In genomic region chr11:69509381-69509780, GRCh38 we compare ENCODE assay signal across 26 cellular contexts. TPM values are rescaled to one million over a fixed set of nuclear protein-coding genes. Genes with fewer than 3 reads are reported as not detected.
"Had no signal": no experiment of that assay in that cellular context is flagged by ENCODE, and none has a peak within 500 bp of the region (broad histone marks: within the 10 kb centered on the region; RNA-seq: fewer than 3 reads in every experiment).

No MANE protein-coding gene starts in this region.

- FAIRE-seq: astrocyte, frontal cortex had no signal

- H3K27ac ChIP-seq: colonic mucosa, esophagus muscularis mucosa, SK-N-MC had no signal

- H3K4me3 Mint-ChIP-seq: activated CD4-positive, alpha-beta T cell treated with anti-CD3 and anti-CD28 coated beads, Interleukin-2, amount 10 ng/mL, durations not matched to agents 24 days and 14 days; activated naive CD8-positive, alpha-beta T cell treated with anti-CD3 and anti-CD28 coated beads for 36 hours; activated T-cell treated with anti-CD3 and anti-CD28 coated beads, Interleukin-2, amount 50 U/mL, for 24 hours; central memory CD8-positive, alpha-beta T cell; nephron progenitor cell; stimulated activated naive B cell treated with anti-CD40 and anti-IgM and Interleukin-4, amounts not matched to agents 10 μg/mL and 1 μg/mL and 100 μg/mL, for 72 hours; type B pancreatic cell had no signal

- DNase-seq: activated CD4-positive, alpha-beta T cell treated with anti-CD3 and anti-CD28 coated beads, Interleukin-2, amount 10 ng/mL, durations not matched to agents 24 days and 14 days; activated CD8-positive, alpha-beta memory T cell treated with anti-CD3 and anti-CD28 coated beads for 24 hours; activated CD8-positive, alpha-beta memory T cell treated with anti-CD3 and anti-CD28 coated beads, Interleukin-2, amount 50 U/mL, for 4 hours; activated naive CD4-positive, alpha-beta T cell treated with Interleukin-2 at 50 U/mL for 16 hours; activated naive CD8-positive, alpha-beta T cell treated with anti-CD3 and anti-CD28 coated beads for 36 hours; activated T-cell treated with anti-CD3 and anti-CD28 coated beads, Interleukin-2, amount 50 U/mL, for 24 hours; colonic mucosa; hypothalamus; islet precursor cell; nephron progenitor cell; nucleus accumbens; stimulated activated CD4-positive, alpha-beta T cell treated with anti-CD3 and anti-CD28 coated beads, Interleukin-2, amount 100 ng/mL, for 48 hours; stimulated activated CD8-positive, alpha-beta memory T cell treated with anti-CD3 and anti-CD28 coated beads, Interleukin-4, amount 100 ng/mL, for 48 hours; stimulated activated naive B cell treated with anti-CD40 and anti-IgM and Interleukin-4, amounts not matched to agents 10 μg/mL and 1 μg/mL and 100 μg/mL, for 72 hours had no signal

- H3K36me3 Mint-ChIP-seq: activated naive CD8-positive, alpha-beta T cell treated with anti-CD3 and anti-CD28 coated beads for 36 hours; type B pancreatic cell had no signal

- H3K4me1 Mint-ChIP-seq: central memory CD8-positive, alpha-beta T cell had no signal

- H3K27me3 ChIP-seq: colonic mucosa, esophagus muscularis mucosa had no signal

- H3K36me3 ChIP-seq: colonic mucosa, esophagus muscularis mucosa had no signal

- H3K9me3 ChIP-seq: colonic mucosa had no signal

- H3K27me3 Mint-ChIP-seq: activated naive CD8-positive, alpha-beta T cell treated with anti-CD3 and anti-CD28 coated beads for 36 hours had no signal

- H3K27ac Mint-ChIP-seq: activated CD4-positive, alpha-beta T cell treated with anti-CD3 and anti-CD28 coated beads, Interleukin-2, amount 10 ng/mL, durations not matched to agents 24 days and 14 days; activated naive CD8-positive, alpha-beta T cell treated with anti-CD3 and anti-CD28 coated beads for 36 hours; activated T-cell treated with anti-CD3 and anti-CD28 coated beads, Interleukin-2, amount 50 U/mL, for 24 hours; nephron progenitor cell; stimulated activated naive B cell treated with anti-CD40 and anti-IgM and Interleukin-4, amounts not matched to agents 10 μg/mL and 1 μg/mL and 100 μg/mL, for 72 hours; type B pancreatic cell had no signal

- H3K4me2 ChIP-seq: smooth muscle cell had no signal

- ATAC-seq: stimulated activated naive B cell treated with anti-CD40 and anti-IgM and Interleukin-4, amounts not matched to agents 10 μg/mL and 1 μg/mL and 100 μg/mL, for 72 hours had no signal

- H3K4me3 ChIP-seq: colonic mucosa, esophagus muscularis mucosa, SK-N-MC, smooth muscle cell had no signal

- H3K9me3 Mint-ChIP-seq: activated CD4-positive, alpha-beta T cell treated with anti-CD3 and anti-CD28 coated beads, Interleukin-2, amount 10 ng/mL, durations not matched to agents 24 days and 14 days; activated T-cell treated with anti-CD3 and anti-CD28 coated beads, Interleukin-2, amount 50 U/mL, for 24 hours; central memory CD8-positive, alpha-beta T cell; type B pancreatic cell had no signal

- H3K4me1 ChIP-seq: colonic mucosa had no signal

RNA-seq across cellular contexts. Expression of gene LINC01488, which starts 27.9 kb away (rescaled TPM):
- total RNA-seq: activated CD4-positive, alpha-beta T cell treated with anti-CD3 and anti-CD28 coated beads, Interleukin-2, amount 10 ng/mL, durations not matched to agents 24 days and 14 days; activated naive CD8-positive, alpha-beta T cell treated with anti-CD3 and anti-CD28 coated beads for 36 hours; astrocyte; colonic mucosa; esophagus muscularis mucosa; frontal cortex; mononuclear cell; myocyte; sciatic nerve; smooth muscle cell; T-helper 2 cell treated with Interferon-gamma antibody and Interleukin-4, amounts not matched to agents 100 ng/mL and 5 ng/mL, for 36 hours; temporal lobe had no signal
- polyA plus RNA-seq: smooth muscle cell had no signal
